Comparison of ENCODE assay signal across 8 cellular contexts in genomic region chr6:41505084-41506049, GRCh38. TPM values are rescaled to one million over a fixed set of nuclear protein-coding genes. Genes with fewer than 3 reads are reported as not detected.
DNase-seq lines count a peak whose midpoint lies in the region; ATAC-seq and TF ChIP-seq lines count a peak whose summit lies in the region.

No MANE protein-coding gene starts in this region.

- peaks cover 19 to 41% (median 28%) of the 10 kb centered on the region in 3 donors for H3K4me1 Mint-ChIP-seq in naive B cell

- WGBS in aorta, 2 donors, result 4% methylated on average over 60 to 62 of the region's 62 CpGs

- no peaks in the 10 kb centered on the region for H3K36me3 Mint-ChIP-seq in naive B cell

- H3K9me3 Mint-ChIP-seq in naive B cell, result no peaks in the 10 kb centered on the region

- peaks cover 63% of the 10 kb centered on the region for H3K27me3 ChIP-seq in H7 (ENCODE audit: control insufficient read depth, insufficient read depth, low read length)
- no peaks in the 10 kb centered on the region for H3K27me3 ChIP-seq in aorta (ENCODE audit: control insufficient read depth in 1 of 2, insufficient read depth in 2 of 2, low read length in 1 of 2)

- TF ChIP-seq CTCF in fibroblast of the aortic adventitia (IDR thresholded peaks at IDR 0.05; ENCODE audit: insufficient read depth, low read length), result no peak

- intact Hi-C loops in aorta (cut with DNase I), result loop anchor here (2.0 to 10.0 kb wide), 3 partner anchors 37 to 81 kb away; partner anchors contain the start of gene FOXP4 (in 1 of the 2)

- H3K27me3 Mint-ChIP-seq in naive B cell, result peaks cover 17 to 39% (median 21%) of the 10 kb centered on the region in 3 donors

- peak overlapping the region; percentile 31 to 96 (median 81) for H3K27ac Mint-ChIP-seq in naive B cell

- ATAC-seq in SK-N-SH treated with all-trans-retinoic acid at 6 μM for 48 hours (peak; percentile 67), naive B cell (ENCODE audit: low read depth in 2 of 2) (peak; percentile 96 to 97), aorta (ENCODE audit: low FRiP score) (peak; percentile 89)

- DNase-seq in H7 (peak; percentile 87), fibroblast of the aortic adventitia (ENCODE audit: low read depth) (peak; percentile 87), naive B cell (peak; percentile 76), aorta (peak; percentile 93 to 95), mesenteric fat pad (ENCODE audit: low spot score) (no peak), NCI-H128 (lab: John Stamatoyannopoulos, UW; ENCODE audit: unreplicated experiment) (no peak)

- H3K9ac ChIP-seq in ES-I3 (ENCODE audit: low read depth, low read length), result peak overlapping the region; percentile 42; the same call in 1 of the 2 replicates

- H3K4me1 ChIP-seq in ES-I3 (ENCODE audit: insufficient read depth, low read length), result no peaks in the 10 kb centered on the region; the same call in none of the 2 replicates
- H3K4me1 ChIP-seq in aorta (ENCODE audit: control insufficient read depth in 1 of 2, insufficient read depth in 2 of 2, low read length in 2 of 2), result no peaks in the 10 kb centered on the region

- H3K4me3 Mint-ChIP-seq in naive B cell, result peak overlapping the region; percentile 86 to 95 (median 90)

- H3K4me3 ChIP-seq in H7 (ENCODE audit: insufficient read depth, low read depth, low read length), result peak overlapping the region; percentile 27
- peak overlapping the region; percentile 28 for H3K4me3 ChIP-seq in fibroblast of the aortic adventitia (ENCODE audit: low read depth, low read length)
- H3K4me3 ChIP-seq in aorta (ENCODE audit: low read length in 2 of 2), result peak overlapping the region in 1 of 2 donors; percentile 23

- H3K27ac ChIP-seq in aorta (ENCODE audit: low read depth in 1 of 2, low read length in 2 of 2), result peak overlapping the region in 1 of 2 donors; percentile 50

- H3K36me3 ChIP-seq in ES-I3 (ENCODE audit: insufficient read depth, low read length), result no peaks in the 10 kb centered on the region
- H3K36me3 ChIP-seq in H7 (replicated peaks; ENCODE audit: control insufficient read depth, insufficient read depth, low read length), result no peaks in the 10 kb centered on the region
- no peaks in the 10 kb centered on the region for H3K36me3 ChIP-seq in aorta (ENCODE audit: control insufficient read depth in 1 of 2, insufficient read depth in 2 of 2, low read length in 1 of 2)

- H3K9me3 ChIP-seq in ES-I3 (ENCODE audit: control insufficient read depth, insufficient read depth, low read length) (no peaks in the 10 kb centered on the region), aorta (ENCODE audit: control insufficient read depth, low read length) (no peaks in the 10 kb centered on the region)

TF ChIP-seq in SK-N-SH treated with all-trans-retinoic acid at 6 μM for 48 hours, 23 proteins besides CTCF, POLR2A, EP300 and RAD21:
- no peak for TF ChIP-seq ZC3H10 (CRISPR knock-in tag; IDR thresholded peaks at IDR 0.05)
- no peak for TF ChIP-seq ISL1 (CRISPR knock-in tag; IDR thresholded peaks at IDR 0.05)
- TF ChIP-seq ZFP3 (CRISPR knock-in tag; IDR thresholded peaks at IDR 0.05), result no peak
- TF ChIP-seq, protein P1, sequence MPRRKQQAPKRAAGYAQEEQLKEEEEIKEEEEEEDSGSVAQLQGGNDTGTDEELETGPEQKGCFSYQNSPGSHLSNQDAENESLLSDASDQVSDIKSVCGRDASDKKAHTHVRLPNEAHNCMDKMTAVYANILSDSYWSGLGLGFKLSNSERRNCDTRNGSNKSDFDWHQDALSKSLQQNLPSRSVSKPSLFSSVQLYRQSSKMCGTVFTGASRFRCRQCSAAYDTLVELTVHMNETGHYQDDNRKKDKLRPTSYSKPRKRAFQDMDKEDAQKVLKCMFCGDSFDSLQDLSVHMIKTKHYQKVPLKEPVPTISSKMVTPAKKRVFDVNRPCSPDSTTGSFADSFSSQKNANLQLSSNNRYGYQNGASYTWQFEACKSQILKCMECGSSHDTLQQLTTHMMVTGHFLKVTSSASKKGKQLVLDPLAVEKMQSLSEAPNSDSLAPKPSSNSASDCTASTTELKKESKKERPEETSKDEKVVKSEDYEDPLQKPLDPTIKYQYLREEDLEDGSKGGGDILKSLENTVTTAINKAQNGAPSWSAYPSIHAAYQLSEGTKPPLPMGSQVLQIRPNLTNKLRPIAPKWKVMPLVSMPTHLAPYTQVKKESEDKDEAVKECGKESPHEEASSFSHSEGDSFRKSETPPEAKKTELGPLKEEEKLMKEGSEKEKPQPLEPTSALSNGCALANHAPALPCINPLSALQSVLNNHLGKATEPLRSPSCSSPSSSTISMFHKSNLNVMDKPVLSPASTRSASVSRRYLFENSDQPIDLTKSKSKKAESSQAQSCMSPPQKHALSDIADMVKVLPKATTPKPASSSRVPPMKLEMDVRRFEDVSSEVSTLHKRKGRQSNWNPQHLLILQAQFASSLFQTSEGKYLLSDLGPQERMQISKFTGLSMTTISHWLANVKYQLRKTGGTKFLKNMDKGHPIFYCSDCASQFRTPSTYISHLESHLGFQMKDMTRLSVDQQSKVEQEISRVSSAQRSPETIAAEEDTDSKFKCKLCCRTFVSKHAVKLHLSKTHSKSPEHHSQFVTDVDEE (CRISPR knock-in tag; IDR thresholded peaks at IDR 0.05), result no peak
- TF ChIP-seq ARNTL (CRISPR knock-in tag; IDR thresholded peaks at IDR 0.05; ENCODE audit: borderline replicate concordance, low read depth), result no peak
- no peak for TF ChIP-seq ZNF565 (CRISPR knock-in tag; conservative IDR thresholded peaks at IDR 0.05; ENCODE audit: low read depth)
- TF ChIP-seq BACH2 (CRISPR knock-in tag; IDR thresholded peaks at IDR 0.05; ENCODE audit: borderline replicate concordance), result no peak
- TF ChIP-seq, protein P2, sequence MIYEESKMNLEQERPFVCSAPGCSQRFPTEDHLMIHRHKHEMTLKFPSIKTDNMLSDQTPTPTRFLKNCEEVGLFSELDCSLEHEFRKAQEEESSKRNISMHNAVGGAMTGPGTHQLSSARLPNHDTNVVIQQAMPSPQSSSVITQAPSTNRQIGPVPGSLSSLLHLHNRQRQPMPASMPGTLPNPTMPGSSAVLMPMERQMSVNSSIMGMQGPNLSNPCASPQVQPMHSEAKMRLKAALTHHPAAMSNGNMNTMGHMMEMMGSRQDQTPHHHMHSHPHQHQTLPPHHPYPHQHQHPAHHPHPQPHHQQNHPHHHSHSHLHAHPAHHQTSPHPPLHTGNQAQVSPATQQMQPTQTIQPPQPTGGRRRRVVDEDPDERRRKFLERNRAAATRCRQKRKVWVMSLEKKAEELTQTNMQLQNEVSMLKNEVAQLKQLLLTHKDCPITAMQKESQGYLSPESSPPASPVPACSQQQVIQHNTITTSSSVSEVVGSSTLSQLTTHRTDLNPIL (CRISPR knock-in tag; IDR thresholded peaks at IDR 0.05; ENCODE audit: low read depth), result no peak

RNA-seq across cellular contexts. Expression of gene FOXP4, which starts 40.8 kb away (rescaled TPM):
- 10.7 and 11.5 TPM in 2 replicates for total RNA-seq in H7 (2014; rRNA removed; shearing (Covaris generic))
- total RNA-seq in fibroblast of the aortic adventitia (ENCODE audit: low replicate concordance), result 0.41 and 2.9 TPM in 2 replicates
- 1 to 10 TPM in 5 of 6 donors, under 1 TPM in 1; 0.55 to 4.7 (median 2.2) TPM for polyA plus RNA-seq in naive B cell (ENCODE audit: low read depth in 6 of 6)
- total RNA-seq in aorta, result 10 to 100 TPM; 31.6 to 36.2 TPM
- 10 to 100 TPM in 1 of 2 donors, 1 to 10 TPM in 1; 9.1 to 11.3 TPM for polyA plus RNA-seq in aorta
- total RNA-seq in mesenteric fat pad, result 21.4 TPM

Comparison
In these comparisons a context has a peak if more than half of its experiments do, and no peak if none do; other contexts are left out.
1. DNase-seq: peak in H7 (single experiment), fibroblast of the aortic adventitia (single experiment), naive B cell (single experiment) and aorta (2 of 2); none in mesenteric fat pad (single experiment) and NCI-H128 (single experiment).
2. Peak in every context shown above with its lines, with median percentiles within 50 percentile points of each other: ATAC-seq.